In genomic region chr16:30660424-30661251, GRCh38 we compare ENCODE assay signal across 8 cellular contexts. TPM values are rescaled to one million over a fixed set of nuclear protein-coding genes. Genes with fewer than 3 reads are reported as not detected.
DNase-seq lines count a peak whose midpoint lies in the region; ATAC-seq, FAIRE-seq and TF ChIP-seq lines count a peak whose summit lies in the region.

No MANE protein-coding gene starts in this region.

- H3K9ac ChIP-seq in astrocyte (ENCODE audit: low read length): peak overlapping the region; percentile 99
- H3K9ac ChIP-seq in mesenchymal stem cell (ENCODE audit: low read length): peak overlapping the region; percentile 100

- peak overlapping the region; percentile 88 to 96 for H3K27ac Mint-ChIP-seq in T-cell
- H3K27ac Mint-ChIP-seq in astrocyte (ENCODE audit: unreplicated experiment): peak overlapping the region; percentile 75

- no peak overlapping the region for H2BK15ac ChIP-seq in mesenchymal stem cell (ENCODE audit: low read depth, poor library complexity, severe bottlenecking)

- H3K4me1 ChIP-seq in astrocyte (ENCODE audit: insufficient read depth, low read length) (peaks cover 26% of the 10 kb centered on the region), mesenchymal stem cell (ENCODE audit: control insufficient read depth, insufficient read depth, low read depth, low read length) (peaks cover 32% of the 10 kb centered on the region)

- H3K27ac ChIP-seq in astrocyte (ENCODE audit: low read depth, low read length) (peak overlapping the region; percentile 100), mesenchymal stem cell (ENCODE audit: low read length, poor library complexity, severe bottlenecking) (peak overlapping the region; percentile 83)

- TF ChIP-seq CTCF in astrocyte (IDR thresholded peaks at IDR 0.05; ENCODE audit: insufficient read depth, low read depth, low read length): no peak

- peaks cover 51% of the 10 kb centered on the region for H4K20me1 ChIP-seq in astrocyte (ENCODE audit: insufficient read depth, low read length)

- H3K36me3 Mint-ChIP-seq in T-cell (peaks cover 47% of the 10 kb centered on the region), astrocyte (ENCODE audit: low read depth, unreplicated experiment) (peaks cover 26% of the 10 kb centered on the region)

- peak overlapping the region; percentile 63 for H3K4me3 ChIP-seq in GM08714 (ENCODE audit: low read length)
- peak overlapping the region; percentile 86 for H3K4me3 ChIP-seq in astrocyte (ENCODE audit: insufficient read depth, low read depth, low read length)
- H3K4me3 ChIP-seq in mesenchymal stem cell (ENCODE audit: insufficient read depth in 1 of 2, low read depth in 1 of 2, low read length in 2 of 2): peak overlapping the region; percentile 87 to 93

- WGBS in mesenchymal stem cell: 80% methylated on average over 21 of the region's 21 CpGs

- peaks cover 14% of the 10 kb centered on the region for H3K79me1 ChIP-seq in mesenchymal stem cell (replicated peaks; ENCODE audit: low read length, poor library complexity, severe bottlenecking)

- no peaks in the 10 kb centered on the region for H3K27me3 ChIP-seq in astrocyte (ENCODE audit: insufficient read depth, low read length)
- H3K27me3 ChIP-seq in mesenchymal stem cell (ENCODE audit: control insufficient read depth in 1 of 2, insufficient read depth in 1 of 2, low read length in 2 of 2): no peaks in the 10 kb centered on the region

- H3K18ac ChIP-seq in mesenchymal stem cell (ENCODE audit: low read depth in 1 of 2, low read length in 2 of 2): peak overlapping the region in 1 of 2 experiments; percentile 86

- ATAC-seq in T-cell (replicated peaks in 1 of 4) (peak in 1 of 4 experiments; percentile 10), HG03439 (IDR thresholded peaks at IDR 0.05; ENCODE audit: unreplicated experiment) (no peak)

- H3K4me1 Mint-ChIP-seq in T-cell (peaks cover 50 to 57% (median 56%) of the 10 kb centered on the region in 3 donors), astrocyte (ENCODE audit: low read depth, unreplicated experiment) (peaks cover 31% of the 10 kb centered on the region)

- peak overlapping the region in 1 of 2 experiments; percentile 37 for H3K23ac ChIP-seq in mesenchymal stem cell (ENCODE audit: low read length in 2 of 2)

- H2BK120ac ChIP-seq in mesenchymal stem cell (ENCODE audit: low read depth, low read length): no peak overlapping the region

- H4K8ac ChIP-seq in mesenchymal stem cell (ENCODE audit: low read length): peak overlapping the region; percentile 56

- peak overlapping the region; percentile 78 to 94 (median 91) for H3K4me3 Mint-ChIP-seq in T-cell
- H3K4me3 Mint-ChIP-seq in astrocyte (ENCODE audit: unreplicated experiment): peak overlapping the region; percentile 87

- no peak overlapping the region for H2BK12ac ChIP-seq in mesenchymal stem cell (ENCODE audit: low read length in 2 of 2)

- FAIRE-seq in astrocyte (lab: Jason Lieb, UNC): no peak

- H3K14ac ChIP-seq in mesenchymal stem cell (ENCODE audit: low read length in 2 of 2): no peak overlapping the region

- H2AFZ ChIP-seq in astrocyte (ENCODE audit: low read depth, low read length): no peak overlapping the region
- H2AFZ ChIP-seq in mesenchymal stem cell (ENCODE audit: low read depth, low read length): no peak overlapping the region

- CTCF ChIA-PET in T-cell (lab: Charles Lee): interaction anchor here in 1 of 2 donors (1.0 kb wide), 3 partner anchors 10 to 36 kb away, joined by 4 read pairs; partner anchors contain the start of gene PRR14

- H3K4ac ChIP-seq in mesenchymal stem cell (ENCODE audit: low read depth in 1 of 2, low read length in 2 of 2): peak overlapping the region; percentile 50 to 75

- no peaks in the 10 kb centered on the region for H3K9me3 Mint-ChIP-seq in T-cell
- no peaks in the 10 kb centered on the region for H3K9me3 Mint-ChIP-seq in astrocyte (ENCODE audit: unreplicated experiment)

- H3K4me2 ChIP-seq in astrocyte (ENCODE audit: low read length): peak overlapping the region; percentile 98
- peak overlapping the region; percentile 78 for H3K4me2 ChIP-seq in mesenchymal stem cell (ENCODE audit: low read length, poor library complexity, severe bottlenecking)

- H2BK5ac ChIP-seq in mesenchymal stem cell (ENCODE audit: low read depth, low read length, poor library complexity, severe bottlenecking): no peak overlapping the region

- H3K27me3 Mint-ChIP-seq in T-cell: no peaks in the 10 kb centered on the region
- no peaks in the 10 kb centered on the region for H3K27me3 Mint-ChIP-seq in astrocyte (ENCODE audit: low read depth, unreplicated experiment)

- POLR2A ChIA-PET in T-cell (lab: Charles Lee): interaction anchor here (0.6 to 1.2 kb wide), 3 partner anchors 22 to 36 kb away, joined by 3 to 5 read pairs (median 4); no protein-coding TSS in a partner anchor

- H3K79me2 ChIP-seq in astrocyte (ENCODE audit: insufficient read depth, low read length): peaks cover 58% of the 10 kb centered on the region

- H3K36me3 ChIP-seq in astrocyte (ENCODE audit: insufficient read depth, low read length) (peaks cover 33% of the 10 kb centered on the region), mesenchymal stem cell (ENCODE audit: control insufficient read depth in 1 of 2, insufficient read depth in 2 of 2, low read depth in 1 of 2, low read length in 2 of 2) (peaks cover 51 to 60% of the 10 kb centered on the region in 2 experiments)

- DNase-seq in T-cell (peak; percentile 35 to 89 (median 79)), astrocyte (ENCODE audit: low read depth) (peak; percentile 27), mesenchymal stem cell (peak; percentile 53), NCI-H1092 (lab: John Stamatoyannopoulos, UW) (no peak), cerebellar nuclear complex (lab: John Stamatoyannopoulos, UW) (no peak)
- peak; percentile 75 to 79 for DNase-seq in stimulated activated CD8-positive, alpha-beta memory T cell treated with anti-CD3 and anti-CD28 coated beads, Interleukin-7, amount 100 ng/mL, for 4 hours (ENCODE audit: low read depth in 2 of 2)

- peak overlapping the region; percentile 11 for H4K91ac ChIP-seq in mesenchymal stem cell (ENCODE audit: low read length)

- no peak overlapping the region for H2AK5ac ChIP-seq in mesenchymal stem cell (ENCODE audit: low read length, severe bottlenecking)

- no peaks in the 10 kb centered on the region for H3K9me3 ChIP-seq in astrocyte (ENCODE audit: insufficient read depth, low read depth, low read length)
- no peaks in the 10 kb centered on the region for H3K9me3 ChIP-seq in mesenchymal stem cell (ENCODE audit: control insufficient read depth, low read length)

RNA-seq across cellular contexts. Expression of gene FBRS, which starts 2.4 kb away (rescaled TPM):
- 100 to 1,000 TPM; 159 to 186 (median 167) TPM for total RNA-seq in T-cell
- total RNA-seq in astrocyte: 69.3 and 75.0 TPM in 2 replicates
- 61.7 TPM for polyA plus RNA-seq in mesenchymal stem cell (2013, experiment 1 of 2)
- 57.4 TPM for polyA plus RNA-seq in mesenchymal stem cell (2013, experiment 2 of 2)

RNA-seq across cellular contexts. Expression of gene PRR14, which starts 9.9 kb away (rescaled TPM):
- total RNA-seq in T-cell: 100 to 1,000 TPM in 2 of 5 donors, 10 to 100 TPM in 3; 57.9 to 121 (median 89.6) TPM
- 27.3 and 32.1 TPM in 2 replicates for total RNA-seq in astrocyte
- 38.9 TPM for polyA plus RNA-seq in mesenchymal stem cell (2013, experiment 1 of 2)
- 37.7 TPM for polyA plus RNA-seq in mesenchymal stem cell (2013, experiment 2 of 2)

RNA-seq across cellular contexts. Expression of gene SRCAP, which starts 38.3 kb away (rescaled TPM):
- 100 to 1,000 TPM in 3 of 5 donors, 10 to 100 TPM in 2; 82.8 to 124 (median 114) TPM for total RNA-seq in T-cell
- 48.2 and 50.4 TPM in 2 replicates for total RNA-seq in astrocyte
- 17.1 TPM for polyA plus RNA-seq in mesenchymal stem cell (2013, experiment 1 of 2)
- polyA plus RNA-seq in mesenchymal stem cell (2013, experiment 2 of 2): 16.0 TPM

RNA-seq across cellular contexts. Expression of gene ZNF689, which starts 50.4 kb away (rescaled TPM):
- total RNA-seq in T-cell (10 to 100 TPM; 11.0 to 13.7 (median 12.4) TPM), astrocyte (7.5 and 7.9 TPM in 2 replicates)
- polyA plus RNA-seq in mesenchymal stem cell (2013, experiment 1 of 2): 7.4 TPM
- 6.7 TPM for polyA plus RNA-seq in mesenchymal stem cell (2013, experiment 2 of 2)

Comparison
In these comparisons a context has a peak if more than half of its experiments do, and no peak if none do; other contexts are left out.
1. DNase-seq: peak in T-cell (34 of 34), astrocyte (single experiment), mesenchymal stem cell (single experiment) and stimulated activated CD8-positive, alpha-beta memory T cell treated with anti-CD3 and anti-CD28 coated beads, Interleukin-7, amount 100 ng/mL, for 4 hours (2 of 2); none in NCI-H1092 (single experiment) and cerebellar nuclear complex (0 of 2).
2. Peak in every context shown above with its lines, with median percentiles within 50 percentile points of each other: H3K4me3 ChIP-seq.